9 cellular contexts compared by ENCODE assay signal in the genomic region with DNA sequence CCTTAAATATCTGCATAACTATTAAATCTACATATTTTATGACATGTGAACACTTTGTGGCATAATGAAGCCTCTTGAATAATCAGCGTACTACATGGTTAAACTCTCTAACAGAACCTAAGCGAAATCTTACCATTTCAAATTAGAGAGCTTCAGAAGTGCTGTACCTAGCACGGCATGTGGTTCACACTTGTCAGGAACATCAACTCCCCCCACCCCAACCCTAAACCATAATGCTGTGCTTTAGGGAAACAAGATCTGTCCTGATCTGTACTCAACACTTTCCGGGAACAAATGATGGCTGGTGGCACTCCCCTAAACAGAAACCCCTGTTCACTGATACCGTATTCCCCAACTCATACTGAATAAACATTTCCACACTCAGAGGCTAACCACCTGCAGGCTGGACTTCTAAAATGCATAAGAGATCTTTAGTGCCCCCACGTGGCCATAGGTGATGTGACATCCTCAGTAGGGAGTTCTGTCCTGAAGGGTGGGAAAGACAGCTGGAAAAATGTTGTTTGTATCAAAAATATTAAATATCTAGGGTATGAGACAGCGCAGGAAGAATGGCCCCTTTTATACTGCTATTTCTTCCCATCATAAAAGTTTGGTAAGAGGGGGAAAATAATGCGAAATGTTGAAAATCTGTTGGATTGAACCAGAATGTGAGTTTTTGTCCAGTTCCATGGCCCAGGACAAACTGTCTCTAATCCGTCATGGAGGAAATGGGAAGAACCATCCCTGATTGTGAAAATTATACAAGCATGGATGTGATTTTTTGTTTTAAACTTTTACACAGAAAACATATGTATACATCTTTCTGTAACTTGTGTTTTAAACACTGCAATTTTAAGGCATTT.
DNase-seq lines count a peak whose midpoint lies in the region; ATAC-seq, FAIRE-seq and TF ChIP-seq lines count a peak whose summit lies in the region.
"Had no signal": no experiment of that assay in that cellular context is flagged by ENCODE, and none has a peak within 500 bp of the region (broad histone marks: within the 10 kb centered on the region; RNA-seq: fewer than 3 reads in every experiment).

No MANE protein-coding gene starts in this region.

- no peaks in the 10 kb centered on the region for H3K27me3 ChIP-seq in astrocyte (ENCODE audit: insufficient read depth, low read length)
- H3K27me3 ChIP-seq: BLaER1 had no signal

- peaks cover 8% of the 10 kb centered on the region for H4K20me1 ChIP-seq in astrocyte (ENCODE audit: insufficient read depth, low read length)
- H4K20me1 ChIP-seq: BLaER1 had no signal

- H3K27ac Mint-ChIP-seq in T-helper 17 cell = no peak overlapping the region
- H3K27ac Mint-ChIP-seq in astrocyte (ENCODE audit: unreplicated experiment) = peak overlapping the region; percentile 50

- H2AFZ ChIP-seq in astrocyte (ENCODE audit: low read depth, low read length) = no peak overlapping the region

- H3K4me1 Mint-ChIP-seq in T-helper 17 cell (peaks cover 12% of the 10 kb centered on the region), astrocyte (ENCODE audit: low read depth, unreplicated experiment) (peaks cover 13% of the 10 kb centered on the region)

- no peaks in the 10 kb centered on the region for H3K9me3 Mint-ChIP-seq in astrocyte (ENCODE audit: unreplicated experiment)

- no peaks in the 10 kb centered on the region for H3K36me3 ChIP-seq in astrocyte (ENCODE audit: insufficient read depth, low read length)
- H3K36me3 ChIP-seq: BLaER1 had no signal

- no peak overlapping the region for H3K4me2 ChIP-seq in astrocyte (ENCODE audit: low read length)
- H3K4me2 ChIP-seq: BLaER1 had no signal

- H3K36me3 Mint-ChIP-seq in T-helper 17 cell (ENCODE audit: low read depth) (peaks cover 2% of the 10 kb centered on the region), astrocyte (ENCODE audit: low read depth, unreplicated experiment) (no peaks in the 10 kb centered on the region)

- no peak overlapping the region for H3K4me3 Mint-ChIP-seq in T-helper 17 cell
- H3K4me3 Mint-ChIP-seq in astrocyte (ENCODE audit: unreplicated experiment) = no peak overlapping the region

- H3K4me3 ChIP-seq in astrocyte (ENCODE audit: insufficient read depth, low read depth, low read length) (no peak overlapping the region), skeletal muscle cell (ENCODE audit: low read depth, low read length) (no peak overlapping the region)
- H3K4me3 ChIP-seq: BLaER1 had no signal

- H3K9me3 ChIP-seq in T-helper 17 cell (ENCODE audit: control insufficient read depth, low read length, poor library complexity, severe bottlenecking) = no peaks in the 10 kb centered on the region
- no peaks in the 10 kb centered on the region for H3K9me3 ChIP-seq in astrocyte (ENCODE audit: insufficient read depth, low read depth, low read length)
- H3K9me3 ChIP-seq: BLaER1 had no signal

- TF ChIP-seq CTCF in astrocyte (IDR thresholded peaks at IDR 0.05; ENCODE audit: insufficient read depth, low read depth, low read length) = peak; percentile 91

- ATAC-seq in T-helper 17 cell (peak; percentile 63), GM18502 (IDR thresholded peaks at IDR 0.05; ENCODE audit: poor library complexity, unreplicated experiment) (no peak)

- no peak for FAIRE-seq in astrocyte (lab: Jason Lieb, UNC)

- H3K27me3 Mint-ChIP-seq in T-helper 17 cell = peaks cover 31% of the 10 kb centered on the region
- peaks cover 3% of the 10 kb centered on the region for H3K27me3 Mint-ChIP-seq in astrocyte (ENCODE audit: low read depth, unreplicated experiment)

- no peaks in the 10 kb centered on the region for H3K79me2 ChIP-seq in astrocyte (ENCODE audit: insufficient read depth, low read length)

- no peak overlapping the region for H3K9ac ChIP-seq in astrocyte (ENCODE audit: low read length)
- H3K9ac ChIP-seq: BLaER1 had no signal

- H3K4me1 ChIP-seq in astrocyte (ENCODE audit: insufficient read depth, low read length) = peaks cover 6% of the 10 kb centered on the region

- DNase-seq in NCI-H187 (lab: John Stamatoyannopoulos, UW) (peak; percentile 20 to 26), NCI-H187 treated with DMSO at 0.1 percent for 48 hours (lab: John Stamatoyannopoulos, UW) (no peak), NCI-H1417 treated with DMSO at 0.1 percent for 48 hours (lab: John Stamatoyannopoulos, UW) (peak; percentile 14), T-helper 17 cell (peak in 2 of 3 donors; percentile 20 to 37), astrocyte (ENCODE audit: low read depth) (peak; percentile 40), hippocampal formation (lab: John Stamatoyannopoulos, UW) (peak; percentile 72 to 79), skeletal muscle cell (ENCODE audit: low read depth) (peak; percentile 22)

- H3K27ac ChIP-seq in astrocyte (ENCODE audit: low read depth, low read length) = no peak overlapping the region
- H3K27ac ChIP-seq: BLaER1 had no signal
